Comparison of ENCODE assay signal across 8 cellular contexts in genomic region chr5:178205749-178206047, GRCh38. TPM values are rescaled to one million over a fixed set of nuclear protein-coding genes. Genes with fewer than 3 reads are reported as not detected.
DNase-seq lines count a peak whose midpoint lies in the region; ATAC-seq and TF ChIP-seq lines count a peak whose summit lies in the region.

No MANE protein-coding gene starts in this region.

- POLR2A ChIA-PET in MCF 10A (lab: Yijun Ruan, JAX): interaction anchor here (0.6 to 4.9 kb wide), 11 partner anchors 8 to 425 kb away, joined by 3 to 44 read pairs (median 7); partner anchors contain the start of genes NHP2 and PHYKPL

- H2BK5ac ChIP-seq in mesendoderm (ENCODE audit: low read length): no peak overlapping the region

- CTCF ChIA-PET in MCF 10A (lab: Yijun Ruan, JAX): interaction anchor here (0.6 to 1.7 kb wide), 6 partner anchors 19 to 367 kb away, joined by 3 to 5 read pairs (median 4); no protein-coding TSS in a partner anchor

- H3K18ac ChIP-seq in mesendoderm (ENCODE audit: low read length): no peak overlapping the region

- H3K4me3 Mint-ChIP-seq in MCF 10A (ENCODE audit: unreplicated experiment): peak overlapping the region; percentile 99

- H3K36me3 Mint-ChIP-seq in MCF 10A (ENCODE audit: insufficient read depth, unreplicated experiment): peaks cover 65% of the 10 kb centered on the region

- WGBS in mesendoderm (ENCODE audit: extremely low coverage, insufficient coverage, low lambda C conversion rate): no CpG with 5 or more reads among the region's 5 CpGs

- no peak for ATAC-seq in upper lobe of right lung
- no peak for ATAC-seq in HG03095 (IDR thresholded peaks at IDR 0.05; ENCODE audit: unreplicated experiment)

- peak overlapping the region; percentile 92 for H3K4me2 ChIP-seq in mesendoderm (ENCODE audit: low read length)

- H4K5ac ChIP-seq in mesendoderm (ENCODE audit: low read length): no peak overlapping the region

- peak overlapping the region; percentile 100 for H3K56ac ChIP-seq in mesendoderm (ENCODE audit: low read length)

- H2BK15ac ChIP-seq in mesendoderm (replicated peaks; ENCODE audit: low read depth): no peak overlapping the region

- H3K27me3 ChIP-seq in cardiac muscle cell (no peaks in the 10 kb centered on the region), mesendoderm (ENCODE audit: insufficient read depth, low read length, poor library complexity) (no peaks in the 10 kb centered on the region), upper lobe of right lung (no peaks in the 10 kb centered on the region)

- intact Hi-C loops in cardiac septum (cut with DNase I) (loop anchor here (2.0 kb wide), 1 partner anchor 53 kb away; the partner anchor contains the start of gene NHP2), MCF 10A (cut with micrococcal nuclease) (loop anchor here (2.0 kb wide), 1 partner anchor 27 kb away; the partner anchor contains the start of gene PHYKPL), upper lobe of right lung (cut with DNase I) (no loop called here)

- H3K23ac ChIP-seq in mesendoderm (ENCODE audit: low read length): no peak overlapping the region

- no peak overlapping the region for H2AK5ac ChIP-seq in mesendoderm (ENCODE audit: low read length)

- H3K4me1 Mint-ChIP-seq in MCF 10A (ENCODE audit: insufficient read depth, unreplicated experiment): peaks cover 40% of the 10 kb centered on the region

- H3K9me3 ChIP-seq in cardiac muscle cell (ENCODE audit: low read depth) (no peaks in the 10 kb centered on the region), upper lobe of right lung (no peaks in the 10 kb centered on the region)

- no peak overlapping the region for H4K8ac ChIP-seq in mesendoderm (ENCODE audit: low read depth, low read length)

- no peaks in the 10 kb centered on the region for H3K9me3 Mint-ChIP-seq in MCF 10A (ENCODE audit: unreplicated experiment)

- TF ChIP-seq CTCF in cardiac muscle cell (IDR thresholded peaks at IDR 0.05; ENCODE audit: low read depth, low read length): no peak
- TF ChIP-seq CTCF in MCF 10A (IDR thresholded peaks at IDR 0.05; ENCODE audit: unreplicated experiment): no peak
- no peak for TF ChIP-seq CTCF in upper lobe of right lung (IDR thresholded peaks at IDR 0.05)

- H3K4me1 ChIP-seq in cardiac muscle cell (ENCODE audit: low read depth): peaks cover 9% of the 10 kb centered on the region
- peaks cover 5% of the 10 kb centered on the region for H3K4me1 ChIP-seq in mesendoderm (ENCODE audit: control insufficient read depth, low read depth, low read length)
- H3K4me1 ChIP-seq in upper lobe of right lung: peaks cover 30% of the 10 kb centered on the region

- no peak overlapping the region for H3K4ac ChIP-seq in mesendoderm (ENCODE audit: low read depth, low read length)

- BruUV-seq in MCF 10A (replicated peaks; lab: Mats Ljungman, UMichigan): no TSS peak

- H3K4me3 ChIP-seq in cardiac muscle cell (peak overlapping the region; percentile 94), mesendoderm (ENCODE audit: low read length) (peak overlapping the region; percentile 100), upper lobe of right lung (peak overlapping the region; percentile 77)

- H3K9ac ChIP-seq in mesendoderm (ENCODE audit: low read length): peak overlapping the region; percentile 100

- H3K27ac ChIP-seq in cardiac muscle cell (no peak overlapping the region), mesendoderm (ENCODE audit: low read depth, low read length) (no peak overlapping the region), upper lobe of right lung (peak overlapping the region; percentile 91)

- peak overlapping the region; percentile 53 for H3K27ac Mint-ChIP-seq in MCF 10A (ENCODE audit: low read depth, unreplicated experiment)

- no peaks in the 10 kb centered on the region for H3K27me3 Mint-ChIP-seq in MCF 10A (ENCODE audit: insufficient read depth, unreplicated experiment)

- DNase-seq in cardiac muscle cell (ENCODE audit: low read depth in 1 of 2, low spot score in 1 of 2): no peak
- DNase-seq in cardiac septum (ENCODE audit: low spot score): no peak
- DNase-seq in MCF 10A (ENCODE audit: unreplicated experiment): no peak
- DNase-seq in mesendoderm: no peak
- DNase-seq in upper lobe of right lung: no peak
- no peak for DNase-seq in NCI-H510A (lab: John Stamatoyannopoulos, UW)
- no peak for DNase-seq in HPDE6-E6E7 (ENCODE audit: extremely low spot score)

- H3K79me2 ChIP-seq in mesendoderm (ENCODE audit: control insufficient read depth, insufficient read depth, low read length): peaks cover 45% of the 10 kb centered on the region

- H2BK120ac ChIP-seq in mesendoderm (ENCODE audit: low read depth, low read length): no peak overlapping the region

- H3K79me1 ChIP-seq in mesendoderm (ENCODE audit: low read length): peaks cover 8% of the 10 kb centered on the region

- H3K36me3 ChIP-seq in cardiac muscle cell: peaks cover 44% of the 10 kb centered on the region
- peaks cover 39% of the 10 kb centered on the region for H3K36me3 ChIP-seq in mesendoderm (ENCODE audit: control insufficient read depth, insufficient read depth, low read length)
- H3K36me3 ChIP-seq in upper lobe of right lung: peaks cover 47% of the 10 kb centered on the region

RNA-seq across cellular contexts. Expression of gene HNRNPAB, which starts 1.4 kb away (rescaled TPM):
- total RNA-seq in cardiac muscle cell (127 and 154 TPM in 2 replicates), cardiac septum (105 TPM), MCF 10A (2022) (313 and 364 TPM in 2 replicates), upper lobe of right lung (116 TPM)
- 205 and 224 TPM in 2 replicates for polyA plus RNA-seq in cardiac muscle cell
- 447 TPM for polyA plus RNA-seq in mesendoderm (2013, experiment 1 of 2)
- polyA plus RNA-seq in mesendoderm (2013, experiment 2 of 2): 445 TPM

RNA-seq across cellular contexts. Expression of gene GMCL2, which starts 18.5 kb away (rescaled TPM):
- total RNA-seq in cardiac muscle cell: not detected in 2 replicates
- polyA plus RNA-seq in cardiac muscle cell: not detected in 2 replicates
- total RNA-seq in cardiac septum: not detected
- not detected in 2 replicates for total RNA-seq in MCF 10A (2022)
- 0.01 TPM for polyA plus RNA-seq in mesendoderm (2013, experiment 1 of 2)
- not detected for polyA plus RNA-seq in mesendoderm (2013, experiment 2 of 2)
- total RNA-seq in upper lobe of right lung: not detected

RNA-seq across cellular contexts. Expression of gene PHYKPL, which starts 26.9 kb away (rescaled TPM):
- total RNA-seq in cardiac muscle cell: 26.4 and 57.0 TPM in 2 replicates
- 58.7 and 75.2 TPM in 2 replicates for polyA plus RNA-seq in cardiac muscle cell
- total RNA-seq in cardiac septum: 55.3 TPM
- 112 and 115 TPM in 2 replicates for total RNA-seq in MCF 10A (2022)
- 8.1 TPM for polyA plus RNA-seq in mesendoderm (2013, experiment 1 of 2)
- 6.6 TPM for polyA plus RNA-seq in mesendoderm (2013, experiment 2 of 2)
- total RNA-seq in upper lobe of right lung: 96.1 TPM

RNA-seq across cellular contexts. Expression of gene NHP2, which starts 52.0 kb away (rescaled TPM):
- 270 and 391 TPM in 2 replicates for total RNA-seq in cardiac muscle cell
- polyA plus RNA-seq in cardiac muscle cell: 232 and 239 TPM in 2 replicates
- total RNA-seq in cardiac septum: 77.2 TPM
- total RNA-seq in MCF 10A (2022): 322 and 327 TPM in 2 replicates
- 283 TPM for polyA plus RNA-seq in mesendoderm (2013, experiment 1 of 2)
- polyA plus RNA-seq in mesendoderm (2013, experiment 2 of 2): 289 TPM
- 60.1 TPM for total RNA-seq in upper lobe of right lung
